ENCODE assay signal across 24 cellular contexts in the genomic region with DNA sequence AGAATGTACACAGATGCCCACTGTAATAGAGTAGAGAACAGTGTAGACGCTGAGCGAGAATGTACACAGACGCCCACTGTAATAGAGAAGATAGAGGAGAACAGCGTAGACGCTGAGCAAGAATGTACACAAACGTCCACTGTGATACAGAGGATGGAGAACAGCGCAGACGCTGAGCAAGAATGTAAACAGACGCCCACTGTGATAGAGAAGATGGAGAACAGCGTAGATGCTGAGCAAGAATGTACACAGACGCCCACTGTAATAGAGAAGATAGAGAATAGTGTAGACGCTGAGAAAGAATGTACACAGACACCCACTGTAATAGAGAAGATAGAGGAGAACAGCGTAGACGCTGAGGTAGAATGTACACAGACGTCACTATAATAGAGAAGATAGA.
"Had no signal": no experiment of that assay in that cellular context is flagged by ENCODE, and none has a peak within 500 bp of the region (broad histone marks: within the 10 kb centered on the region; RNA-seq: fewer than 3 reads in every experiment).

No MANE protein-coding gene starts in this region.

- H3K4me1 ChIP-seq: gastrocnemius medialis, left lung, lower lobe of right lung had no signal

- ATAC-seq: gastrocnemius medialis, heart right ventricle, left cardiac atrium, left lung, left ventricle myocardium superior, lower lobe of right lung, mucosa of descending colon had no signal

- H3K4me3 ChIP-seq: coronary artery, esophagus muscularis mucosa, gastrocnemius medialis, heart right ventricle, left lung, lower lobe of right lung, mucosa of descending colon had no signal

- H3K36me3 ChIP-seq: esophagus muscularis mucosa, gastrocnemius medialis, heart right ventricle, left lung, lower lobe of right lung had no signal

- H3K27me3 ChIP-seq: dorsolateral prefrontal cortex, esophagus muscularis mucosa, gastrocnemius medialis, heart right ventricle, left lung had no signal

- DNase-seq: dermis blood vessel endothelial cell; dorsolateral prefrontal cortex; effector CD4-positive, alpha-beta T cell; effector memory CD4-positive, alpha-beta T cell; foreskin fibroblast; foreskin melanocyte; gastrocnemius medialis; glutamatergic neuron; head of caudate nucleus; heart right ventricle; hippocampal formation; left cardiac atrium; left lung; left ventricle myocardium superior; lower lobe of right lung; mesenchymal stem cell; mucosa of descending colon; naive B cell had no signal

- H3K9me3 ChIP-seq: esophagus muscularis mucosa, gastrocnemius medialis, heart right ventricle, left lung, lower lobe of right lung, mucosa of descending colon had no signal

- H3K27ac ChIP-seq: coronary artery, dorsolateral prefrontal cortex, esophagus muscularis mucosa, gastrocnemius medialis, heart right ventricle, left lung, lower lobe of right lung had no signal

- FAIRE-seq: colon, endothelial cell of umbilical vein, islet of Langerhans, keratinocyte had no signal
